ENCODE assay signal across 1 cellular context in the genomic region with DNA sequence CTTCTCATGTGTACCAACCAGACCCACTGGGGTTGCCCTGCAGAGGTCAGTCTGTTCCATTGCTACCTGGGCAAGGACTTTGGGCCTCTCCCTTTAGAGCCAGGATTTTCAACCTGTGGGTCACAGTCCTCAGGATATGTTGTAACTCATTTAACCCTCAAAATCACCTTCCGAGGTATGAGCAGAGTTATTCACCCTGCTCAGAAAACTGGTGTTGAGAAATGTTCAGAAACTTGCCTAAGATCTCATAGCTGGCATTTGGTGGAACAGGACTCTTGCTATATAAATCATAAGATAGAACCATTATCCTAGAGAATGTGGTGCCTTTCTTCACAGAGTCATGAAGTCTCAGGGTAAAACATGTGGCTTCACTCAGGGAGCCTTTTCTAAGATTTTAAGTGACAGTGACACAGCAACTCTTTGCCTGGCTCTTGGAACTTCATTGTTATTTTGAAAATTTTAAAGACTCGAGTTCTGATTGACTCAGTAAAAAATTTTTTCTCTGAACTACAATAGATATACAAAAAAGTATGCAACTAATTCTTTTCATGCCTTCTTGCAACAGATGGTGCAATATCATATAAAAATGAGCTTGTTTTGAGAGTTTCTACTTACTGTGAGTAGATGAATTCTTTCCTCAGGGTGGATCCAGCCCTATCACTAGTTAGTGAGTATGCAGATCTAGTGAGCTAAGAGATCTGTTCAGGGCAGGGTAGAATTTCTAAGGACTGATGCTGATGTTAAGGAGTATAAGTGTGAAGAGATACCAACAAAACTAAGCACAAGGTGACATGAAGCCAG.
TF ChIP-seq lines count a peak whose summit lies in the region.

No MANE protein-coding gene starts in this region.

TF ChIP-seq in GM23338, 12 proteins besides CTCF, POLR2A, EP300 and RAD21:
- no peak for TF ChIP-seq POLR2AphosphoS5 (IDR thresholded peaks at IDR 0.05; ENCODE audit: low read depth)
